1 cellular context compared by ENCODE assay signal in genomic region chr1:228691926-228692325, GRCh38.
A peak's percentile ranks its signal among the peaks of the same experiment; 100 is the strongest.
TF ChIP-seq lines count a peak whose summit lies in the region.

No MANE protein-coding gene starts in this region.

TF ChIP-seq in HepG2, 621 proteins besides CTCF, POLR2A, EP300 and RAD21 (continued from another document):
- no peak for TF ChIP-seq ZNF564 (CRISPR knock-in tag; IDR thresholded peaks at IDR 0.05)
- peak; percentile 99 for TF ChIP-seq MAFF (IDR thresholded peaks at IDR 0.05; ENCODE audit: low read depth, low read length)
- TF ChIP-seq MLX (CRISPR knock-in tag; IDR thresholded peaks at IDR 0.05), result no peak
- TF ChIP-seq FOXA3 (CRISPR knock-in tag; IDR thresholded peaks at IDR 0.05), result peak; percentile 15; the same call in 1 of the 2 replicates
- peak; percentile 39; the same call in 1 of the 2 replicates for TF ChIP-seq RFX5 (IDR thresholded peaks at IDR 0.05; ENCODE audit: low read depth, low read length)
- no peak for TF ChIP-seq SIN3B (IDR thresholded peaks at IDR 0.05; ENCODE audit: low read length)
- no peak for TF ChIP-seq FOXK1 (CRISPR knock-in tag; IDR thresholded peaks at IDR 0.05; ENCODE audit: borderline replicate concordance, low read depth)
- no peak for TF ChIP-seq FOXM1 (CRISPR knock-in tag; IDR thresholded peaks at IDR 0.05)
- no peak for TF ChIP-seq TEAD2 (CRISPR knock-in tag; IDR thresholded peaks at IDR 0.05)
- no peak for TF ChIP-seq ZSCAN22 (CRISPR knock-in tag; IDR thresholded peaks at IDR 0.05)
- no peak for TF ChIP-seq FOXA1 (IDR thresholded peaks at IDR 0.05)
- peak; percentile 32; the same call in 1 of the 2 replicates for TF ChIP-seq FOXA1 (CRISPR knock-in tag; IDR thresholded peaks at IDR 0.05)
- no peak for TF ChIP-seq ZBTB2 (CRISPR knock-in tag; IDR thresholded peaks at IDR 0.05; ENCODE audit: low read depth)
- no peak for TF ChIP-seq ZNF512B (CRISPR knock-in tag; IDR thresholded peaks at IDR 0.05; ENCODE audit: borderline replicate concordance)
- TF ChIP-seq ZNF503 (CRISPR knock-in tag; IDR thresholded peaks at IDR 0.05), result no peak
- TF ChIP-seq GATAD2A (CRISPR knock-in tag; IDR thresholded peaks at IDR 0.05), result 0 out of 2 replicates have a peak, but pooled peaks have one; percentile 29
- TF ChIP-seq SCMH1 (CRISPR knock-in tag; IDR thresholded peaks at IDR 0.05; ENCODE audit: borderline replicate concordance), result no peak
- TF ChIP-seq ZNF570 (CRISPR knock-in tag; IDR thresholded peaks at IDR 0.05; ENCODE audit: borderline replicate concordance), result no peak
- TF ChIP-seq SRF (IDR thresholded peaks at IDR 0.05; ENCODE audit: low read depth, low read length), result no peak
- no peak for TF ChIP-seq ZNF792 (CRISPR knock-in tag; IDR thresholded peaks at IDR 0.05)
- peak; percentile 38; the same call in 1 of the 2 replicates for TF ChIP-seq ZFP36L1 (CRISPR knock-in tag; IDR thresholded peaks at IDR 0.05)
- no peak for TF ChIP-seq ZNF678 (CRISPR knock-in tag; IDR thresholded peaks at IDR 0.05)
- TF ChIP-seq MAFK (conservative IDR thresholded peaks at IDR 0.05 in 1 of 2, IDR thresholded peaks at IDR 0.05 in 1 of 2; ENCODE audit: low read length in 2 of 2), result peak; percentile 99
- no peak for TF ChIP-seq GABPB1 (CRISPR knock-in tag; IDR thresholded peaks at IDR 0.05)
- TF ChIP-seq ZFP90 (CRISPR knock-in tag; IDR thresholded peaks at IDR 0.05; ENCODE audit: borderline replicate concordance), result no peak
- TF ChIP-seq UBTF (CRISPR knock-in tag; IDR thresholded peaks at IDR 0.05), result no peak
- TF ChIP-seq ZNF292 (CRISPR knock-in tag; IDR thresholded peaks at IDR 0.05; ENCODE audit: borderline replicate concordance, low read depth), result no peak
- peak; percentile 71; the same call in 1 of the 2 replicates for TF ChIP-seq TEF (CRISPR knock-in tag; IDR thresholded peaks at IDR 0.05)
- no peak for TF ChIP-seq ZC3H13 (CRISPR knock-in tag; IDR thresholded peaks at IDR 0.05)
- TF ChIP-seq HOMEZ (CRISPR knock-in tag; IDR thresholded peaks at IDR 0.05; ENCODE audit: low read depth), result no peak
